18 cellular contexts compared by ENCODE assay signal in the genomic region with DNA sequence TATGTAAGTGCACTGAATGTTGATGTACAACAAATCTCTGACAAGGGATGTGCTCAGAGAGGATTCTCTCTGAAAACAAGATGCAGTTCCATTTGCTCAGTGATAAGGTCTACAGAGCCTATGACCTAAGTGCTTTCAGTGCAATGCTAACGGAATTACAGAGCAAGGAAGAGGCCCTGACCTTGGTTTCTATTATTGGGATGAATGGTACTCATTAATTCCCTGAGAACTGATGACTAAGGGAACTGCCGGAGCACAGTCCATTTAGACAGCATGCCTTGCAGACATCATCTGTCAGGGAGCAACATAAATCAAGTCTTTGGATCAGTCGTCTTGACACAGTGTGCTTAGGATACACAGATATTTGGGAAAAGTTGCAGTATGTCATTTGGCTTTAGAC.
A peak's percentile ranks its signal among the peaks of the same experiment; 100 is the strongest.
DNase-seq lines count a peak whose midpoint lies in the region; ATAC-seq and TF ChIP-seq lines count a peak whose summit lies in the region.
"Had no signal": no experiment of that assay in that cellular context is flagged by ENCODE, and none has a peak within 500 bp of the region (broad histone marks: within the 10 kb centered on the region; RNA-seq: fewer than 3 reads in every experiment).

No MANE protein-coding gene starts in this region.

- H3K27me3 ChIP-seq in kidney epithelial cell (ENCODE audit: control insufficient read depth, insufficient read depth, low read length): no peaks in the 10 kb centered on the region
- H3K27me3 ChIP-seq: heart left ventricle had no signal

- DNase-seq in AG08395 (ENCODE audit: low spot score) (peak; percentile 67), astrocyte of the spinal cord (ENCODE audit: low read depth, low spot score) (peak; percentile 25), kidney epithelial cell (ENCODE audit: low read depth) (peak; percentile 55), NCI-H1092 treated with DMSO at 0.1 percent for 48 hours (lab: John Stamatoyannopoulos, UW) (no peak), NCI-H510A treated with DMSO at 0.1 percent for 48 hours (lab: John Stamatoyannopoulos, UW) (no peak)
- no peak for DNase-seq in activated CD8-positive, alpha-beta memory T cell treated with anti-CD3 and anti-CD28 coated beads, Interleukin-2, amount 50 U/mL, for 48 hours
- DNase-seq: activated B cell treated with CpG ODN at 0.5 μM for 24 hours; activated T-cell treated with anti-CD3 and anti-CD28 coated beads for 4 hours; AML-193; dermis blood vessel endothelial cell; heart left ventricle; KBM-7; NCI-H1694 treated with DMSO at 0.1 percent for 48 hours; NK-92 treated with Interleukin-12 subunit alpha and Interleukin-12 subunit beta, amount 100 ng/mL, for 24 hours; occipital lobe had no signal

- H3K27ac Mint-ChIP-seq in stimulated activated memory B cell treated with anti-CD40 and anti-IgM and Interleukin-4, amounts not matched to agents 10 μg/mL and 1 μg/mL and 100 μg/mL, for 72 hours: no peak overlapping the region
- H3K27ac Mint-ChIP-seq: activated B cell treated with CpG ODN at 0.5 μM for 24 hours had no signal

- no peaks in the 10 kb centered on the region for H3K4me1 ChIP-seq in HEK293 (ENCODE audit: control insufficient read depth, insufficient read depth, low read length)
- H3K4me1 ChIP-seq: heart left ventricle had no signal

- H3K27me3 Mint-ChIP-seq in stimulated activated memory B cell treated with anti-CD40 and anti-IgM and Interleukin-4, amounts not matched to agents 10 μg/mL and 1 μg/mL and 100 μg/mL, for 72 hours: peaks cover 14% of the 10 kb centered on the region

- no peaks in the 10 kb centered on the region for H3K4me1 Mint-ChIP-seq in stimulated activated memory B cell treated with anti-CD40 and anti-IgM and Interleukin-4, amounts not matched to agents 10 μg/mL and 1 μg/mL and 100 μg/mL, for 72 hours
- H3K4me1 Mint-ChIP-seq: activated B cell treated with CpG ODN at 0.5 μM for 24 hours had no signal

- H3K36me3 Mint-ChIP-seq in stimulated activated memory B cell treated with anti-CD40 and anti-IgM and Interleukin-4, amounts not matched to agents 10 μg/mL and 1 μg/mL and 100 μg/mL, for 72 hours: no peaks in the 10 kb centered on the region

- no peaks in the 10 kb centered on the region for H3K9me3 ChIP-seq in HEK293 (ENCODE audit: control insufficient read depth, insufficient read depth, low read depth, low read length)
- H3K9me3 ChIP-seq: heart left ventricle had no signal

- in situ Hi-C loops in astrocyte of the spinal cord (cut with HindIII; ENCODE audit: low sequenced_read_pairs): no loop called here

- CTCF ChIA-PET in HEK293 (lab: Yijun Ruan, JAX): no interaction called here

- no peaks in the 10 kb centered on the region for H3K9me3 Mint-ChIP-seq in stimulated activated memory B cell treated with anti-CD40 and anti-IgM and Interleukin-4, amounts not matched to agents 10 μg/mL and 1 μg/mL and 100 μg/mL, for 72 hours
- H3K9me3 Mint-ChIP-seq: activated B cell treated with CpG ODN at 0.5 μM for 24 hours had no signal

- no peaks in the 10 kb centered on the region for H3K36me3 ChIP-seq in HEK293 (ENCODE audit: control insufficient read depth in 2 of 2, insufficient read depth in 1 of 2, low read length in 2 of 2)
- H3K36me3 ChIP-seq in kidney epithelial cell (ENCODE audit: control insufficient read depth, insufficient read depth, low read length): no peaks in the 10 kb centered on the region
- H3K36me3 ChIP-seq: heart left ventricle had no signal

- H3K27ac ChIP-seq in HEK293 (ENCODE audit: extremely low read depth, low read depth, low read length): no peak overlapping the region
- H3K27ac ChIP-seq: heart left ventricle had no signal

- H3K4me3 ChIP-seq in HEK293 (ENCODE audit: low read depth, low read length): no peak overlapping the region
- H3K4me3 ChIP-seq in astrocyte of the spinal cord (ENCODE audit: low read depth, low read length): no peak overlapping the region
- H3K4me3 ChIP-seq in kidney epithelial cell (ENCODE audit: low read depth, low read length): no peak overlapping the region
- H3K4me3 ChIP-seq: heart left ventricle had no signal

- TF ChIP-seq CTCF in HEK293 (tag by site-specific recombination; IDR thresholded peaks at IDR 0.05) (no peak), astrocyte of the spinal cord (IDR thresholded peaks at IDR 0.05; ENCODE audit: low read depth, low read length) (no peak), kidney epithelial cell (IDR thresholded peaks at IDR 0.05; ENCODE audit: insufficient read depth, low read length, poor library complexity, severe bottlenecking) (no peak)

- no peak overlapping the region for H3K4me3 Mint-ChIP-seq in stimulated activated memory B cell treated with anti-CD40 and anti-IgM and Interleukin-4, amounts not matched to agents 10 μg/mL and 1 μg/mL and 100 μg/mL, for 72 hours
- H3K4me3 Mint-ChIP-seq: activated B cell treated with CpG ODN at 0.5 μM for 24 hours had no signal

- ATAC-seq in stimulated activated memory B cell treated with anti-CD40 and anti-IgM and Interleukin-4, amounts not matched to agents 10 μg/mL and 1 μg/mL and 100 μg/mL, for 72 hours: no peak
- ATAC-seq: HCT116 had no signal

- POLR2A ChIA-PET in HEK293 (lab: Yijun Ruan, JAX): no interaction called here

TF ChIP-seq in HEK293, 187 proteins besides CTCF, POLR2A, EP300 and RAD21:
- TF ChIP-seq, protein P1, sequence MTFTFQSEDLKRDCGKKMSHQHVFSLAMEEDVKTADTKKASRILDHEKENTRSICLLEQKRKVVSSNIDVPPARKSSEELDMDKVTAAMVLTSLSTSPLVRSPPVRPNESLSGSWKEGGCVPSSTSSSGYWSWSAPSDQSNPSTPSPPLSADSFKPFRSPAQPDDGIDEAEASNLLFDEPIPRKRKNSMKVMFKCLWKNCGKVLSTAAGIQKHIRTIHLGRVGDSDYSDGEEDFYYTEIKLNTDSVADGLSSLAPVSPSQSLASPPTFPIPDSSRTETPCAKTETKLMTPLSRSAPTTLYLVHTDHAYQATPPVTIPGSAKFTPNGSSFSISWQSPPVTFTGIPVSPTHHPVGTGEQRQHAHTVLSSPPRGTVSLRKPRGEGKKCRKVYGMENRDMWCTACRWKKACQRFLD (tag by site-specific recombination; IDR thresholded peaks at IDR 0.05): no peak
- TF ChIP-seq SP7 (tag by site-specific recombination; IDR thresholded peaks at IDR 0.05): peak; percentile 48; the same call in 1 of the 2 replicates
- TF ChIP-seq MEIS1 (CRISPR knock-in tag; IDR thresholded peaks at IDR 0.05; ENCODE audit: borderline replicate concordance): peak; percentile 79
TF ChIP-seq in HEK293: peak in this region for 2.

Comparison
In these comparisons a context has a peak if more than half of its experiments do, and no peak if none do; other contexts are left out.
1. DNase-seq: peak in AG08395 (single experiment), astrocyte of the spinal cord (single experiment) and kidney epithelial cell (single experiment); none in activated CD8-positive, alpha-beta memory T cell treated with anti-CD3 and anti-CD28 coated beads, Interleukin-2, amount 50 U/mL, for 48 hours (single experiment), NCI-H1092 treated with DMSO at 0.1 percent for 48 hours (single experiment) and NCI-H510A treated with DMSO at 0.1 percent for 48 hours (single experiment).